Comparison of ENCODE assay signal across 22 cellular contexts in genomic region chr15:70250208-70251201, GRCh38.
A peak's percentile ranks its signal among the peaks of the same experiment; 100 is the strongest.
DNase-seq lines count a peak whose midpoint lies in the region; ATAC-seq and TF ChIP-seq lines count a peak whose summit lies in the region.
"Had no signal": no experiment of that assay in that cellular context is flagged by ENCODE, and none has a peak within 500 bp of the region (broad histone marks: within the 10 kb centered on the region; RNA-seq: fewer than 3 reads in every experiment).

No MANE protein-coding gene starts in this region.

- peaks cover 12% of the 10 kb centered on the region for H3K27me3 Mint-ChIP-seq in glutamatergic neuron (ENCODE audit: unreplicated experiment)
- no peaks in the 10 kb centered on the region for H3K27me3 Mint-ChIP-seq in CD4-positive, alpha-beta T cell
- H3K27me3 Mint-ChIP-seq: activated CD4-positive, alpha-beta memory T cell treated with anti-CD3 and anti-CD28 coated beads for 36 hours had no signal

- intact Hi-C loops in sigmoid colon (cut with DNase I): no loop called here
- intact Hi-C loops in CD4-positive, alpha-beta T cell (cut with DNase I, micrococcal nuclease): no loop called here

- no peak for ATAC-seq in GM19463 (IDR thresholded peaks at IDR 0.05; ENCODE audit: unreplicated experiment)
- no peak for ATAC-seq in CD4-positive, alpha-beta T cell (ENCODE audit: poor library complexity)
- ATAC-seq: natural killer cell treated with Interleukin-12 subunit alpha and Interleukin-12 subunit beta and Interleukin-15 and Interleukin-18, amount 100 ng/mL, for 72 hours; stimulated activated effector memory CD8-positive, alpha-beta T cell treated with anti-CD3 and anti-CD28 coated beads, Interleukin-12 subunit alpha, Interleukin-12 subunit beta, amount 100 ng/mL, for 72 hours had no signal

- H3K27ac Mint-ChIP-seq in glutamatergic neuron (ENCODE audit: unreplicated experiment): peak overlapping the region; percentile 39
- H3K27ac Mint-ChIP-seq in CD4-positive, alpha-beta T cell: no peak overlapping the region
- H3K27ac Mint-ChIP-seq: activated CD4-positive, alpha-beta memory T cell treated with anti-CD3 and anti-CD28 coated beads for 36 hours; natural killer cell treated with Interleukin-12 subunit alpha and Interleukin-12 subunit beta and Interleukin-15 and Interleukin-18, amount 100 ng/mL, for 72 hours; stimulated activated effector memory CD8-positive, alpha-beta T cell treated with anti-CD3 and anti-CD28 coated beads, Interleukin-12 subunit alpha, Interleukin-12 subunit beta, amount 100 ng/mL, for 72 hours had no signal

- peaks cover 0 to 7% (median 0%) of the 10 kb centered on the region in 4 donors for H3K4me1 ChIP-seq in sigmoid colon
- H3K4me1 ChIP-seq: prostate gland had no signal

- H3K4me3 ChIP-seq in sigmoid colon: no peak overlapping the region
- H3K4me3 ChIP-seq: prostate gland had no signal

- H3K27ac ChIP-seq in KOPT-K1 (ENCODE audit: low read depth, low read length, poor library complexity, severe bottlenecking) (peak overlapping the region; percentile 55), sigmoid colon (no peak overlapping the region)
- no peak overlapping the region for H3K27ac ChIP-seq in CD4-positive, alpha-beta T cell (ENCODE audit: low read depth, low read length)
- H3K27ac ChIP-seq: prostate gland had no signal

- CTCF ChIA-PET in CD4-positive, alpha-beta T cell (lab: Charles Lee): no interaction called here

- 91 to 94% methylated on average over 27 of the region's 27 CpGs for WGBS in sigmoid colon, 2 donors

- peak; percentile 48 for DNase-seq in NCI-H2171 treated with DMSO at 0.1 percent for 48 hours (lab: John Stamatoyannopoulos, UW)
- no peak for DNase-seq in NCI-H2171 (lab: John Stamatoyannopoulos, UW)
- peak; percentile 79 for DNase-seq in glutamatergic neuron
- peak; percentile 52 for DNase-seq in sigmoid colon
- no peak for DNase-seq in SKM-1 (lab: John Stamatoyannopoulos, UW; ENCODE audit: unreplicated experiment)
- no peak for DNase-seq in CD4-positive, alpha-beta T cell
- DNase-seq: 8988T; activated CD4-positive, alpha-beta memory T cell treated with anti-CD3 and anti-CD28 coated beads for 36 hours; activated naive CD4-positive, alpha-beta T cell; activated T-cell treated with anti-CD3 and anti-CD28 coated beads for 4 hours; DND-41; KG1; left colon; NCI-H187; stimulated activated CD4-positive, alpha-beta T cell treated with anti-CD3 and anti-CD28 coated beads, Interleukin-1b, Interleukin-23, amount 100 ng/mL, for 48 hours; T1000 had no signal

- POLR2A ChIA-PET in CD4-positive, alpha-beta T cell (lab: Charles Lee): interaction anchor here (0.7 kb wide), 1 partner anchor 8 kb away, joined by 4 read pairs; no protein-coding TSS in a partner anchor

- no peaks in the 10 kb centered on the region for H3K36me3 Mint-ChIP-seq in glutamatergic neuron (ENCODE audit: unreplicated experiment)
- no peaks in the 10 kb centered on the region for H3K36me3 Mint-ChIP-seq in CD4-positive, alpha-beta T cell (ENCODE audit: low read depth)
- H3K36me3 Mint-ChIP-seq: activated CD4-positive, alpha-beta memory T cell treated with anti-CD3 and anti-CD28 coated beads for 36 hours; natural killer cell treated with Interleukin-12 subunit alpha and Interleukin-12 subunit beta and Interleukin-15 and Interleukin-18, amount 100 ng/mL, for 72 hours; stimulated activated effector memory CD8-positive, alpha-beta T cell treated with anti-CD3 and anti-CD28 coated beads, Interleukin-12 subunit alpha, Interleukin-12 subunit beta, amount 100 ng/mL, for 72 hours had no signal

- H3K9me3 Mint-ChIP-seq in glutamatergic neuron (ENCODE audit: unreplicated experiment): peaks cover 10% of the 10 kb centered on the region
- H3K9me3 Mint-ChIP-seq in CD4-positive, alpha-beta T cell: no peaks in the 10 kb centered on the region
- H3K9me3 Mint-ChIP-seq: activated CD4-positive, alpha-beta memory T cell treated with anti-CD3 and anti-CD28 coated beads for 36 hours; natural killer cell treated with Interleukin-12 subunit alpha and Interleukin-12 subunit beta and Interleukin-15 and Interleukin-18, amount 100 ng/mL, for 72 hours; stimulated activated effector memory CD8-positive, alpha-beta T cell treated with anti-CD3 and anti-CD28 coated beads, Interleukin-12 subunit alpha, Interleukin-12 subunit beta, amount 100 ng/mL, for 72 hours had no signal

- no peak overlapping the region for H3K4me3 Mint-ChIP-seq in glutamatergic neuron (ENCODE audit: unreplicated experiment)
- no peak overlapping the region for H3K4me3 Mint-ChIP-seq in CD4-positive, alpha-beta T cell
- H3K4me3 Mint-ChIP-seq: activated CD4-positive, alpha-beta memory T cell treated with anti-CD3 and anti-CD28 coated beads for 36 hours; natural killer cell treated with Interleukin-12 subunit alpha and Interleukin-12 subunit beta and Interleukin-15 and Interleukin-18, amount 100 ng/mL, for 72 hours; stimulated activated effector memory CD8-positive, alpha-beta T cell treated with anti-CD3 and anti-CD28 coated beads, Interleukin-12 subunit alpha, Interleukin-12 subunit beta, amount 100 ng/mL, for 72 hours had no signal

- TF ChIP-seq EP300 in sigmoid colon (IDR thresholded peaks at IDR 0.05): no peak

- H3K4me1 Mint-ChIP-seq in glutamatergic neuron (ENCODE audit: low read depth, unreplicated experiment): peaks cover 26% of the 10 kb centered on the region
- peaks cover 22% of the 10 kb centered on the region for H3K4me1 Mint-ChIP-seq in CD4-positive, alpha-beta T cell (ENCODE audit: low read depth)

- no peak for TF ChIP-seq POLR2A in sigmoid colon (IDR thresholded peaks at IDR 0.05)

- TF ChIP-seq CTCF in glutamatergic neuron (IDR thresholded peaks at IDR 0.05; ENCODE audit: partially characterized antibody, unreplicated experiment) (no peak), sigmoid colon (IDR thresholded peaks at IDR 0.05) (no peak)
- no peak for TF ChIP-seq CTCF in CD4-positive, alpha-beta T cell (IDR thresholded peaks at IDR 0.05)

- no peaks in the 10 kb centered on the region for H3K27me3 ChIP-seq in sigmoid colon
- H3K27me3 ChIP-seq in CD4-positive, alpha-beta T cell (ENCODE audit: control insufficient read depth, insufficient read depth, low read length): no peaks in the 10 kb centered on the region

- no peaks in the 10 kb centered on the region for H3K9me3 ChIP-seq in KOPT-K1 (ENCODE audit: insufficient read depth, low read length, poor library complexity, severe bottlenecking)
- no peaks in the 10 kb centered on the region for H3K9me3 ChIP-seq in sigmoid colon
- no peaks in the 10 kb centered on the region for H3K9me3 ChIP-seq in CD4-positive, alpha-beta T cell (ENCODE audit: control insufficient read depth, low read length)
- H3K9me3 ChIP-seq: Caco-2, prostate gland had no signal

- H3K36me3 ChIP-seq in KOPT-K1 (ENCODE audit: insufficient read depth, low read length): no peaks in the 10 kb centered on the region
- no peaks in the 10 kb centered on the region for H3K36me3 ChIP-seq in sigmoid colon
- H3K36me3 ChIP-seq: prostate gland had no signal

Comparison
In these comparisons a context has a peak if more than half of its experiments do, and no peak if none do; other contexts are left out.
1. DNase-seq: peak in NCI-H2171 treated with DMSO at 0.1 percent for 48 hours (single experiment), glutamatergic neuron (single experiment) and sigmoid colon (single experiment); none in NCI-H2171 (single experiment), SKM-1 (single experiment) and CD4-positive, alpha-beta T cell (0 of 10).